27 cellular contexts compared by ENCODE assay signal in the genomic region with DNA sequence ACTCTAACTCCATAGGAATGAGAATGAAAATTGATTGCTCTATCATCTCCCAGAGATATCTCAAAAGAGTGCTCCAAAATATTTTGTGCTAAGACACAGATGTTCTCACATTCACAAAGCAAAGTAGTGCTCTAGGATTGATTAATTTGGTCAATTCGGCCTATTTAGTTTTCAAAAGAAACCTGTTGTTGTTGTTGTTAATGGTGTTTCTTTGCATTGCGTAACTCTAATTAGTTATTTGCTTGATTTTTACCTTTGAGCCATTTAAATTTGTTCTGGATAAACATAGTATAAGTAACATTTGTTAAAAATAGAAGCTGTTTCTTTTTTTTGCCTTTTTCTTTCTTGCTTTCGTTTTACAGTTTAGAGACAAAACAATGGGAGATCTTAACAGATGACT.
"Had no signal": no experiment of that assay in that cellular context is flagged by ENCODE, and none has a peak within 500 bp of the region (broad histone marks: within the 10 kb centered on the region; RNA-seq: fewer than 3 reads in every experiment).

No MANE protein-coding gene starts in this region.

- H3K36me3 ChIP-seq: left ventricle myocardium inferior, pancreas, prostate gland, stomach, thyroid gland, transverse colon, upper lobe of left lung, vagina had no signal

- H3K27ac ChIP-seq: left ventricle myocardium inferior, pancreas, prostate gland, skin epidermis, stomach, testis, thyroid gland, transverse colon, upper lobe of left lung, vagina had no signal

- H3K9me3 ChIP-seq: left ventricle myocardium inferior, pancreas, prostate gland, stomach, testis, thyroid gland, transverse colon, upper lobe of left lung, vagina had no signal

- H3K4me3 ChIP-seq: left ventricle myocardium inferior, lung, pancreas, prostate gland, skin epidermis, stomach, testis, thyroid gland, transverse colon, upper lobe of left lung, vagina had no signal

- ATAC-seq: natural killer cell treated with Interleukin-12 subunit alpha and Interleukin-12 subunit beta and Interleukin-15 and Interleukin-18, amount 100 ng/mL, for 72 hours; pancreas; right cardiac atrium; sciatic nerve; stimulated activated naive B cell treated with anti-CD40 and anti-IgM and Interleukin-4, amounts not matched to agents 10 μg/mL and 1 μg/mL and 100 μg/mL, for 72 hours; stimulated activated naive CD8-positive, alpha-beta T cell treated with anti-CD3 and anti-CD28 coated beads, Interleukin-15, Interleukin-2, amounts not matched to agents 100 U/mL and 50 U/mL, for 24 hours had no signal

- H3K4me1 ChIP-seq: left ventricle myocardium inferior, pancreas, prostate gland, stomach, testis, thyroid gland, transverse colon, upper lobe of left lung, vagina had no signal

- DNase-seq: hypothalamus; islet precursor cell; left ventricle myocardium inferior; mesendoderm; naive B cell; nucleus accumbens; pancreas; posterior cingulate gyrus; retina; right cardiac atrium; stimulated activated CD4-positive, alpha-beta T cell treated with anti-CD3 and anti-CD28 coated beads, Interleukin-12 subunit alpha, Interleukin-12 subunit beta, amount 100 ng/mL, for 4 hours; stimulated activated CD4-positive, alpha-beta T cell treated with anti-CD3 and anti-CD28 coated beads, Interleukin-15, amount 100 ng/mL, for 24 hours; stimulated activated CD4-positive, alpha-beta T cell treated with anti-CD3 and anti-CD28 coated beads, Interleukin-2, amount 100 ng/mL, for 24 hours; stimulated activated CD4-positive, alpha-beta T cell treated with anti-CD3 and anti-CD28 coated beads, Interleukin-4, amount 100 ng/mL, for 1 hour; stimulated activated naive B cell treated with anti-CD40 and anti-IgM and Interleukin-4, amounts not matched to agents 10 μg/mL and 1 μg/mL and 100 μg/mL, for 72 hours; stimulated activated naive CD8-positive, alpha-beta T cell treated with anti-CD3 and anti-CD28 coated beads, Interleukin-15, Interleukin-2, amounts not matched to agents 100 U/mL and 50 U/mL, for 24 hours; stomach; testis; thyroid gland; transverse colon; upper lobe of left lung had no signal

- H3K27me3 ChIP-seq: pancreas, stomach, testis, thyroid gland, transverse colon, upper lobe of left lung, vagina had no signal
